1 cellular context compared by ENCODE assay signal in genomic region chr4:136329042-136329662, GRCh38.
TF ChIP-seq lines count a peak whose summit lies in the region.

No MANE protein-coding gene starts in this region.

TF ChIP-seq in HepG2, 621 proteins besides CTCF, POLR2A, EP300 and RAD21 (continued from another document):
- TF ChIP-seq RARG (CRISPR knock-in tag; IDR thresholded peaks at IDR 0.05; ENCODE audit: low read depth) = no peak
- TF ChIP-seq TOE1 (CRISPR knock-in tag; IDR thresholded peaks at IDR 0.05) = no peak
- no peak for TF ChIP-seq ZNF747 (CRISPR knock-in tag; IDR thresholded peaks at IDR 0.05; ENCODE audit: borderline replicate concordance)
- TF ChIP-seq ATF6 (CRISPR knock-in tag; conservative IDR thresholded peaks at IDR 0.05) = no peak
- TF ChIP-seq SPEN (CRISPR knock-in tag; IDR thresholded peaks at IDR 0.05; ENCODE audit: low read depth) = no peak
- no peak for TF ChIP-seq CC2D1A (CRISPR knock-in tag; IDR thresholded peaks at IDR 0.05)
- no peak for TF ChIP-seq FOXM1 (CRISPR knock-in tag; IDR thresholded peaks at IDR 0.05)
